Comparison of ENCODE assay signal across 15 cellular contexts in the genomic region with DNA sequence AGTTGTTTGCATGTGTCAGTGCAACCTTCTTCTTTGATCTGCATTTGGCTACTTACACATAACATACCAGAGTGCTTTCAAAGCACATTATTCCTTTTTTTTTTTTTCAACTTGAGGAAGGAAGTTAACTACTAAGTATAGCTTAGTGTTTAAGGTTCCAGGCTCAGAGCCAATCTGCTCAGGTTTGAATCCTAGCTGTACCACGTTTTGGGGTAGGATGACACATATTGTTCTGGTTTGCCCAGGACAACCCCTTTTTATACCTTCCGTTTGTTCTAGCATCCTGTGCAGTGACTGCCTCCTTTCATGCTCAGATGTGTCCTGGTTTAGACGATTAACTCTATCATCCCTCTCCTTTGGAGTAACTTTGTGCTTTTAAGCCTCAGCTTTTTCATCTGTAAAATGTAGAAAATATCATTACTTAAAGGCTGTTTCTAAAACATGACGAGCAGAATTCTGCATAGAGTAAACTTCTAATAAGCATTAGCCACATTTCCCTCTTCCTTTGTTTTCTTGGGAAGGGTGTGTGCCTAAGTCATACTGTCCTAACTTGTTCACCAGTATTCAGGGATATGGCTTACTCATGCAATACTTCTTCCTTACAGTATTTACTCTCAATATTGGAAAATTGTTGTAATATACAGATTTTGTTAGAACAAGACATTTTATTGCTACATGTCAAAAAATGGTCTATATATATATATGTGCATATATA.
"Had no signal": no experiment of that assay in that cellular context is flagged by ENCODE, and none has a peak within 500 bp of the region (broad histone marks: within the 10 kb centered on the region; RNA-seq: fewer than 3 reads in every experiment).

No MANE protein-coding gene starts in this region.

- H3K9me3 ChIP-seq: heart left ventricle, left lung, sigmoid colon, suprapubic skin had no signal

- H3K27ac Mint-ChIP-seq: activated naive CD4-positive, alpha-beta T cell treated with anti-CD3 and anti-CD28 coated beads, Interleukin-2, amount 50 U/mL, for 24 hours; activated T-cell treated with anti-CD3 and anti-CD28 coated beads, Interleukin-2, amount 50 U/mL, for 24 hours; nephron progenitor cell; type B pancreatic cell had no signal

- DNase-seq: activated effector memory CD4-positive, alpha-beta T cell treated with Interleukin-2 at 50 U/mL for 16 hours; activated T-cell treated with anti-CD3 and anti-CD28 coated beads, Interleukin-2, amount 50 U/mL, for 24 hours; cerebellar nuclear complex; dorsolateral prefrontal cortex; heart left ventricle; islet precursor cell; left lung; nephron progenitor cell; sigmoid colon; stimulated activated CD4-positive, alpha-beta T cell treated with anti-CD3 and anti-CD28 coated beads, Interleukin-2, amount 100 ng/mL, for 24 hours; stimulated activated naive CD8-positive, alpha-beta T cell treated with anti-CD3 and anti-CD28 coated beads, Interleukin-15, Interleukin-2, amounts not matched to agents 100 U/mL and 50 U/mL, for 24 hours had no signal

- H3K4me3 ChIP-seq: dorsolateral prefrontal cortex, heart left ventricle, left lung, sigmoid colon, suprapubic skin had no signal

- H3K4me1 Mint-ChIP-seq: activated naive CD4-positive, alpha-beta T cell treated with anti-CD3 and anti-CD28 coated beads, Interleukin-2, amount 50 U/mL, for 24 hours had no signal

- H3K4me3 Mint-ChIP-seq: activated naive CD4-positive, alpha-beta T cell treated with anti-CD3 and anti-CD28 coated beads, Interleukin-2, amount 50 U/mL, for 24 hours; activated T-cell treated with anti-CD3 and anti-CD28 coated beads, Interleukin-2, amount 50 U/mL, for 24 hours; brain; nephron progenitor cell; type B pancreatic cell had no signal

- H3K27ac ChIP-seq: heart left ventricle, left lung, sigmoid colon, suprapubic skin had no signal

- H3K4me1 ChIP-seq: heart left ventricle, left lung had no signal

- H3K36me3 ChIP-seq: heart left ventricle, left lung, sigmoid colon, suprapubic skin had no signal

- H3K9me3 Mint-ChIP-seq: activated naive CD4-positive, alpha-beta T cell treated with anti-CD3 and anti-CD28 coated beads, Interleukin-2, amount 50 U/mL, for 24 hours; activated T-cell treated with anti-CD3 and anti-CD28 coated beads, Interleukin-2, amount 50 U/mL, for 24 hours; nephron progenitor cell; type B pancreatic cell had no signal

- H3K36me3 Mint-ChIP-seq: activated naive CD4-positive, alpha-beta T cell treated with anti-CD3 and anti-CD28 coated beads, Interleukin-2, amount 50 U/mL, for 24 hours; brain; type B pancreatic cell had no signal

- H3K27me3 ChIP-seq: dorsolateral prefrontal cortex, left lung, sigmoid colon had no signal
